ENCODE assay signal across 30 cellular contexts in genomic region chr7:41517771-41518170, GRCh38.
"Had no signal": no experiment of that assay in that cellular context is flagged by ENCODE, and none has a peak within 500 bp of the region (broad histone marks: within the 10 kb centered on the region; RNA-seq: fewer than 3 reads in every experiment).

No MANE protein-coding gene starts in this region.

- H3K4me1 ChIP-seq: neural progenitor cell, parathyroid adenoma, psoas muscle, right lobe of liver, sigmoid colon, spleen, thyroid gland, tibial nerve, upper lobe of left lung, uterus had no signal

- ATAC-seq: naive thymus-derived CD4-positive, alpha-beta T cell; natural killer cell; psoas muscle; right lobe of liver; stimulated activated memory B cell treated with anti-CD40 and anti-IgM and Interleukin-4, amounts not matched to agents 10 μg/mL and 1 μg/mL and 100 μg/mL, for 72 hours; stimulated activated naive CD8-positive, alpha-beta T cell treated with anti-CD3 and anti-CD28 coated beads, Interleukin-15, amount 100 ng/mL, for 72 hours; stimulated activated naive CD8-positive, alpha-beta T cell treated with anti-CD3 and anti-CD28 coated beads, Interleukin-15, Interleukin-2, amounts not matched to agents 100 U/mL and 50 U/mL, for 24 hours had no signal

- H3K4me3 ChIP-seq: neural progenitor cell, ovary, psoas muscle, right lobe of liver, sigmoid colon, skin epidermis, smooth muscle cell, spleen, thoracic aorta, thyroid gland, tibial nerve, upper lobe of left lung, uterus had no signal

- DNase-seq: naive thymus-derived CD4-positive, alpha-beta T cell; natural killer cell; occipital lobe; ovary; posterior cingulate gyrus; psoas muscle; right cardiac atrium; right lobe of liver; sigmoid colon; spleen; stimulated activated CD4-positive, alpha-beta T cell treated with anti-CD3 and anti-CD28 coated beads, Interleukin-12 subunit alpha, Interleukin-12 subunit beta, amount 100 ng/mL, for 4 hours; stimulated activated CD4-positive, alpha-beta T cell treated with anti-CD3 and anti-CD28 coated beads, Interleukin-1b, Interleukin-23, amount 100 ng/mL, for 48 hours; stimulated activated CD4-positive, alpha-beta T cell treated with anti-CD3 and anti-CD28 coated beads, Interleukin-4, amount 100 ng/mL, for 1 hour; stimulated activated CD4-positive, alpha-beta T cell treated with anti-CD3 and anti-CD28 coated beads, Interleukin-4, amount 100 ng/mL, for 4 hours; stimulated activated CD8-positive, alpha-beta memory T cell treated with anti-CD3 and anti-CD28 coated beads, Interleukin-4, amount 100 ng/mL, for 48 hours; stimulated activated naive CD4-positive, alpha-beta T cell; stimulated activated naive CD8-positive, alpha-beta T cell treated with anti-CD3 and anti-CD28 coated beads, Interleukin-15, amount 100 ng/mL, for 72 hours; stimulated activated naive CD8-positive, alpha-beta T cell treated with anti-CD3 and anti-CD28 coated beads, Interleukin-15, Interleukin-2, amounts not matched to agents 100 U/mL and 50 U/mL, for 24 hours; substantia nigra; thyroid gland; trophoblast cell; upper lobe of left lung; uterus had no signal

- H3K27me3 ChIP-seq: neural progenitor cell, ovary, right lobe of liver, sigmoid colon, spleen, thyroid gland, tibial nerve, upper lobe of left lung, uterus had no signal

- H3K27ac ChIP-seq: neural progenitor cell, ovary, parathyroid adenoma, psoas muscle, right lobe of liver, sigmoid colon, skin epidermis, spleen, thoracic aorta, thyroid gland, tibial nerve, upper lobe of left lung, uterus had no signal

- H3K9me3 ChIP-seq: psoas muscle, right lobe of liver, sigmoid colon, thoracic aorta, thyroid gland, uterus had no signal

- H3K36me3 ChIP-seq: neural progenitor cell, ovary, right lobe of liver, sigmoid colon, spleen, thoracic aorta, thyroid gland, tibial nerve, upper lobe of left lung, uterus had no signal
